9 cellular contexts compared by ENCODE assay signal in genomic region chr3:58585994-58586393, GRCh38. TPM values are rescaled to one million over a fixed set of nuclear protein-coding genes. Genes with fewer than 3 reads are reported as not detected.
DNase-seq lines count a peak whose midpoint lies in the region; ATAC-seq lines count a peak whose summit lies in the region.
"Had no signal": no experiment of that assay in that cellular context is flagged by ENCODE, and none has a peak within 500 bp of the region (broad histone marks: within the 10 kb centered on the region; RNA-seq: fewer than 3 reads in every experiment).

No MANE protein-coding gene starts in this region.

- H3K14ac ChIP-seq in neuronal stem cell (ENCODE audit: low read length) = no peak overlapping the region

- peak overlapping the region; percentile 15 for H3K4me2 ChIP-seq in neuronal stem cell (ENCODE audit: insufficient read depth, low read length, poor library complexity, severe bottlenecking)

- peak overlapping the region; percentile 61 for H2AFZ ChIP-seq in neuronal stem cell (ENCODE audit: low read length)

- no peak overlapping the region for H2AK5ac ChIP-seq in neuronal stem cell (ENCODE audit: low read depth, low read length)

- no peaks in the 10 kb centered on the region for H3K79me1 ChIP-seq in neuronal stem cell (ENCODE audit: low read depth, low read length)

- H2BK15ac ChIP-seq in neuronal stem cell (ENCODE audit: low read length) = no peak overlapping the region

- H2BK5ac ChIP-seq in neuronal stem cell (ENCODE audit: low read length) = peak overlapping the region; percentile 31

- H3K27ac ChIP-seq in neuronal stem cell (replicated peaks; ENCODE audit: low read length) = no peak overlapping the region

- H4K91ac ChIP-seq in neuronal stem cell (ENCODE audit: low read depth, low read length, poor library complexity) = no peak overlapping the region

- in situ Hi-C loops in Caki2 (cut with HindIII; ENCODE audit: low pct_unique_long_range_greater_than_20kb, low sequenced_read_pairs) = no loop called here

- H3K36me3 Mint-ChIP-seq in central memory CD8-positive, alpha-beta T cell (ENCODE audit: insufficient read depth) = peaks cover 2% of the 10 kb centered on the region

- ATAC-seq in HG03432 (IDR thresholded peaks at IDR 0.05; ENCODE audit: unreplicated experiment) (peak; percentile 43), HG03457 (IDR thresholded peaks at IDR 0.05; ENCODE audit: unreplicated experiment) (no peak)
- no peak for ATAC-seq in central memory CD8-positive, alpha-beta T cell (replicated peaks; ENCODE audit: extremely low read depth, poor library complexity, severe bottlenecking)

- H3K27me3 Mint-ChIP-seq in central memory CD8-positive, alpha-beta T cell = peaks cover 59% of the 10 kb centered on the region

- no CpG with 5 or more reads among the region's 8 CpGs for WGBS in neuronal stem cell (ENCODE audit: extremely low coverage in 2 of 2, insufficient read length in 2 of 2, insufficient replicate concordance in 1 of 2), 2 donors

- H3K4me3 Mint-ChIP-seq in central memory CD8-positive, alpha-beta T cell = peak overlapping the region; percentile 91

- no peak overlapping the region for H3K4ac ChIP-seq in neuronal stem cell (ENCODE audit: low read length)

- peaks cover 0 to 25% (median 7%) of the 10 kb centered on the region in 3 experiments for H3K27me3 ChIP-seq in neuronal stem cell (ENCODE audit: control insufficient read depth in 3 of 3, insufficient read depth in 3 of 3, low read depth in 1 of 3, low read length in 3 of 3)

- H2BK12ac ChIP-seq in neuronal stem cell (ENCODE audit: low read length) = no peak overlapping the region

- no peak overlapping the region for H3K9ac ChIP-seq in neuronal stem cell (ENCODE audit: low read depth, low read length, poor library complexity)

- H3K36me3 ChIP-seq in neuronal stem cell (replicated peaks in 1 of 2; ENCODE audit: control insufficient read depth in 2 of 2, insufficient read depth in 2 of 2, low read length in 2 of 2) = no peaks in the 10 kb centered on the region

- peaks cover 20% of the 10 kb centered on the region for H3K4me1 Mint-ChIP-seq in central memory CD8-positive, alpha-beta T cell

- H3K9me3 Mint-ChIP-seq in central memory CD8-positive, alpha-beta T cell = no peaks in the 10 kb centered on the region

- H3K27ac Mint-ChIP-seq in central memory CD8-positive, alpha-beta T cell (ENCODE audit: low read depth) = no peak overlapping the region

- peak; percentile 65 for DNase-seq in Caki2 (ENCODE audit: low read depth)
- DNase-seq in central memory CD8-positive, alpha-beta T cell (ENCODE audit: low spot score in 2 of 2) = no peak
- DNase-seq in neuronal stem cell (ENCODE audit: low spot score) = no peak
- DNase-seq in OCI-M2 (lab: John Stamatoyannopoulos, UW; ENCODE audit: unreplicated experiment) = no peak
- no peak for DNase-seq in occipital lobe (lab: John Stamatoyannopoulos, UW)
- no peak for DNase-seq in ureter (ENCODE audit: low spot score)

- H3K4me3 ChIP-seq in neuronal stem cell (ENCODE audit: low read length in 2 of 2) = no peak overlapping the region

- H3K9me3 ChIP-seq in neuronal stem cell (replicated peaks in 1 of 2; ENCODE audit: control insufficient read depth in 2 of 2, insufficient read depth in 1 of 2, low read depth in 1 of 2, low read length in 2 of 2) = peaks cover 0 to 3% of the 10 kb centered on the region in 2 donors

- no peak overlapping the region for H4K8ac ChIP-seq in neuronal stem cell (ENCODE audit: low read depth, low read length)

- no peak overlapping the region for H2BK120ac ChIP-seq in neuronal stem cell (ENCODE audit: low read depth, low read length)

- no peak overlapping the region for H3K18ac ChIP-seq in neuronal stem cell (ENCODE audit: low read length)

- H3K23ac ChIP-seq in neuronal stem cell (ENCODE audit: low read depth, low read length, poor library complexity) = no peak overlapping the region

- H3K4me1 ChIP-seq in neuronal stem cell (ENCODE audit: control insufficient read depth in 2 of 2, insufficient read depth in 1 of 2, low read depth in 1 of 2, low read length in 2 of 2) = peaks cover 23 to 31% of the 10 kb centered on the region in 2 donors

RNA-seq across cellular contexts. Expression of gene FAM107A, which starts 8.8 kb away (rescaled TPM):
- not detected in 2 replicates for total RNA-seq in Caki2 (2014; rRNA removed; shearing (Covaris generic); ENCODE audit: low replicate concordance)
- polyA plus RNA-seq in neuronal stem cell (2013, experiment 1 of 2) = 2.1 TPM
- polyA plus RNA-seq in neuronal stem cell (2013, experiment 2 of 2) = 2.0 TPM
- 24.8 TPM for total RNA-seq in occipital lobe
- total RNA-seq in ureter = 102 TPM
- total RNA-seq: IMR-90 had no signal
- polyA plus RNA-seq: IMR-90 had no signal

RNA-seq across cellular contexts. Expression of gene ACOX2, which starts 49.0 kb away (rescaled TPM):
- 2.0 TPM in 1 of 2 replicates, not detected in the other for total RNA-seq in Caki2 (2014; rRNA removed; shearing (Covaris generic); ENCODE audit: low replicate concordance)
- 6.1 TPM for polyA plus RNA-seq in neuronal stem cell (2013, experiment 1 of 2)
- polyA plus RNA-seq in neuronal stem cell (2013, experiment 2 of 2) = 5.8 TPM
- 0.78 TPM for total RNA-seq in occipital lobe
- 12.8 TPM for total RNA-seq in ureter

Comparison
In these comparisons a context has a peak if more than half of its experiments do, and no peak if none do; other contexts are left out.
1. RNA of gene FAM107A, which starts 8.8 kb away (total RNA-seq): 102 TPM in ureter (single experiment) and 24.8 TPM in occipital lobe (single experiment); not detected in Caki2; every median in the first group is over 10 times any median in the second.